20 cellular contexts compared by ENCODE assay signal in genomic region chr10:110216942-110217341, GRCh38. TPM values are rescaled to one million over a fixed set of nuclear protein-coding genes. Genes with fewer than 3 reads are reported as not detected.
DNase-seq lines count a peak whose midpoint lies in the region; ATAC-seq and TF ChIP-seq lines count a peak whose summit lies in the region.
"Had no signal": no experiment of that assay in that cellular context is flagged by ENCODE, and none has a peak within 500 bp of the region (broad histone marks: within the 10 kb centered on the region; RNA-seq: fewer than 3 reads in every experiment).

No MANE protein-coding gene starts in this region.

- TF ChIP-seq POLR2A in IMR-90 (IDR thresholded peaks at IDR 0.05; ENCODE audit: low read depth, low read length): no peak

- H3K36me3 Mint-ChIP-seq in naive thymus-derived CD4-positive, alpha-beta T cell: peaks cover 0 to 14% (median 0%) of the 10 kb centered on the region in 5 donors
- peaks cover 2% of the 10 kb centered on the region for H3K36me3 Mint-ChIP-seq in activated CD8-positive, alpha-beta T cell treated with anti-CD3 and anti-CD28 coated beads for 36 hours (ENCODE audit: low read depth)
- H3K36me3 Mint-ChIP-seq: CD4-positive, CD25-positive, alpha-beta regulatory T cell had no signal

- no peak overlapping the region for H2AK5ac ChIP-seq in IMR-90 (ENCODE audit: low read depth, low read length)

- peaks cover 22 to 85% (median 60%) of the 10 kb centered on the region in 7 donors for H3K4me1 Mint-ChIP-seq in naive thymus-derived CD4-positive, alpha-beta T cell
- peaks cover 38% of the 10 kb centered on the region for H3K4me1 Mint-ChIP-seq in activated CD8-positive, alpha-beta T cell treated with anti-CD3 and anti-CD28 coated beads for 36 hours (ENCODE audit: low read depth)

- dilution Hi-C loops in IMR-90 (cut with HindIII; ENCODE audit: low sequenced_read_pairs, unreplicated experiment) (no loop called here), mammary epithelial cell (cut with HindIII; ENCODE audit: low sequenced_read_pairs) (no loop called here)

- H3K27me3 ChIP-seq in IMR-90 (ENCODE audit: control insufficient read depth, insufficient read depth, low read length) (no peaks in the 10 kb centered on the region), mammary epithelial cell (ENCODE audit: insufficient read depth, low read length) (no peaks in the 10 kb centered on the region), layer of hippocampus (ENCODE audit: control insufficient read depth, insufficient read depth, low read length) (no peaks in the 10 kb centered on the region), smooth muscle cell (ENCODE audit: low read depth) (no peaks in the 10 kb centered on the region), GM23248 (replicated peaks; ENCODE audit: insufficient read depth) (no peaks in the 10 kb centered on the region)
- no peaks in the 10 kb centered on the region for H3K27me3 ChIP-seq in naive thymus-derived CD4-positive, alpha-beta T cell (ENCODE audit: control insufficient read depth in 2 of 2, insufficient read depth in 2 of 2, low read length in 2 of 2)
- H3K27me3 ChIP-seq: vagina had no signal

- DNase-seq in IMR-90: no peak
- no peak for DNase-seq in mammary epithelial cell
- no peak for DNase-seq in smooth muscle cell (lab: John Stamatoyannopoulos, UW; ENCODE audit: unreplicated experiment)
- DNase-seq in naive thymus-derived CD4-positive, alpha-beta T cell: no peak
- no peak for DNase-seq in dermis blood vessel endothelial cell
- no peak for DNase-seq in activated CD8-positive, alpha-beta T cell treated with anti-CD3 and anti-CD28 coated beads for 36 hours
- DNase-seq in GM23248: no peak
- DNase-seq: activated CD4-positive, alpha-beta memory T cell treated with anti-CD3 and anti-CD28 coated beads, Interleukin-2, amount 10 ng/mL, durations not matched to agents 7 days and 5 days; activated naive CD4-positive, alpha-beta T cell treated with anti-CD3 and anti-CD28 coated beads for 36 hours; activated T-cell treated with anti-CD3 and anti-CD28 coated beads, Interleukin-2, amount 50 U/mL, for 1 hour; CD4-positive, CD25-positive, alpha-beta regulatory T cell; cortex of kidney; HCEC 1CT; NCI-H187 treated with DMSO at 0.1 percent for 48 hours; NCI-H345; nucleus accumbens; stimulated activated naive CD8-positive, alpha-beta T cell treated with anti-CD3 and anti-CD28 coated beads, Interleukin-15, amount 100 ng/mL, for 72 hours; T-helper 2 cell had no signal

- H2BK5ac ChIP-seq in IMR-90 (ENCODE audit: low read depth, low read length, poor library complexity, severe bottlenecking): peak overlapping the region; percentile 8

- H2BK120ac ChIP-seq in IMR-90 (ENCODE audit: low read depth, low read length): no peak overlapping the region

- POLR2A ChIA-PET in IMR-90 (lab: Charles Lee; ENCODE audit: unreplicated experiment): no interaction called here
- POLR2A ChIA-PET in naive thymus-derived CD4-positive, alpha-beta T cell (lab: Charles Lee): interaction anchor here (1.4 to 10.4 kb wide), 2 partner anchors 6 to 58 kb away, joined by 5 to 353 read pairs; partner anchors contain the start of gene MXI1
- POLR2A ChIA-PET in activated CD8-positive, alpha-beta T cell treated with anti-CD3 and anti-CD28 coated beads for 36 hours (lab: Charles Lee): interaction anchor here (0.6 kb wide), 1 partner anchor 285 kb away, joined by 4 read pairs; no protein-coding TSS in a partner anchor

- H3K27ac Mint-ChIP-seq in naive thymus-derived CD4-positive, alpha-beta T cell: peak overlapping the region in 1 of 9 donors; percentile 46
- H3K27ac Mint-ChIP-seq in activated CD8-positive, alpha-beta T cell treated with anti-CD3 and anti-CD28 coated beads for 36 hours: no peak overlapping the region
- H3K27ac Mint-ChIP-seq: activated CD4-positive, alpha-beta memory T cell treated with anti-CD3 and anti-CD28 coated beads, Interleukin-2, amount 10 ng/mL, durations not matched to agents 7 days and 5 days; activated naive CD4-positive, alpha-beta T cell treated with anti-CD3 and anti-CD28 coated beads for 36 hours; stimulated activated naive CD8-positive, alpha-beta T cell treated with anti-CD3 and anti-CD28 coated beads, Interleukin-15, amount 100 ng/mL, for 72 hours had no signal

- peak overlapping the region in 1 of 10 donors; percentile 11 for H3K4me3 Mint-ChIP-seq in naive thymus-derived CD4-positive, alpha-beta T cell
- no peak overlapping the region for H3K4me3 Mint-ChIP-seq in activated CD8-positive, alpha-beta T cell treated with anti-CD3 and anti-CD28 coated beads for 36 hours
- H3K4me3 Mint-ChIP-seq: activated CD4-positive, alpha-beta memory T cell treated with anti-CD3 and anti-CD28 coated beads, Interleukin-2, amount 10 ng/mL, durations not matched to agents 7 days and 5 days; activated naive CD4-positive, alpha-beta T cell treated with anti-CD3 and anti-CD28 coated beads for 36 hours; stimulated activated naive CD8-positive, alpha-beta T cell treated with anti-CD3 and anti-CD28 coated beads, Interleukin-15, amount 100 ng/mL, for 72 hours had no signal

- H3K27me3 Mint-ChIP-seq in naive thymus-derived CD4-positive, alpha-beta T cell: no peaks in the 10 kb centered on the region
- peaks cover 6% of the 10 kb centered on the region for H3K27me3 Mint-ChIP-seq in activated CD8-positive, alpha-beta T cell treated with anti-CD3 and anti-CD28 coated beads for 36 hours
- H3K27me3 Mint-ChIP-seq: activated CD4-positive, alpha-beta memory T cell treated with anti-CD3 and anti-CD28 coated beads, Interleukin-2, amount 10 ng/mL, durations not matched to agents 7 days and 5 days; CD4-positive, CD25-positive, alpha-beta regulatory T cell had no signal

- H3K4me3 ChIP-seq in IMR-90 (ENCODE audit: insufficient read depth, low read depth, low read length) (no peak overlapping the region), mammary epithelial cell (replicated peaks in 1 of 3; ENCODE audit: insufficient read depth in 1 of 3, low read depth in 2 of 3, low read length in 3 of 3) (no peak overlapping the region), smooth muscle cell (no peak overlapping the region), GM23248 (no peak overlapping the region)
- H3K4me3 ChIP-seq in naive thymus-derived CD4-positive, alpha-beta T cell (ENCODE audit: low read length): no peak overlapping the region
- H3K4me3 ChIP-seq: vagina had no signal

- H4K8ac ChIP-seq in IMR-90 (ENCODE audit: low read depth in 2 of 2, low read length in 2 of 2): no peak overlapping the region

- no peak overlapping the region for H3K56ac ChIP-seq in IMR-90 (ENCODE audit: extremely low read depth, insufficient read depth, low read length)

- peak overlapping the region; percentile 42; the same call in 1 of the 2 replicates for H3K4me2 ChIP-seq in IMR-90 (ENCODE audit: low read depth, low read length)
- H3K4me2 ChIP-seq in mammary epithelial cell (ENCODE audit: insufficient read depth, low read depth, low read length): no peak overlapping the region
- H3K4me2 ChIP-seq in smooth muscle cell: no peak overlapping the region
- no peak overlapping the region for H3K4me2 ChIP-seq in GM23248 (ENCODE audit: unreplicated experiment)

- H4K91ac ChIP-seq in IMR-90 (ENCODE audit: insufficient read depth, low read depth, low read length): no peak overlapping the region

- no peak overlapping the region for H3K14ac ChIP-seq in IMR-90 (replicated peaks; ENCODE audit: low read depth, low read length)

- no peak for TF ChIP-seq CTCF in IMR-90 (conservative IDR thresholded peaks at IDR 0.05; ENCODE audit: low read depth, low read length)
- TF ChIP-seq CTCF in mammary epithelial cell (conservative IDR thresholded peaks at IDR 0.05 in 1 of 2, IDR thresholded peaks at IDR 0.05 in 1 of 2; ENCODE audit: extremely low read depth in 1 of 2, insufficient read depth in 1 of 2, low read depth in 1 of 2, low read length in 2 of 2): no peak
- no peak for TF ChIP-seq CTCF in smooth muscle cell (IDR thresholded peaks at IDR 0.05; ENCODE audit: borderline replicate concordance, insufficient read depth, poor library complexity, severe bottlenecking)
- no peak for TF ChIP-seq CTCF in activated CD8-positive, alpha-beta T cell treated with anti-CD3 and anti-CD28 coated beads for 36 hours (IDR thresholded peaks at IDR 0.05)

- BruUV-seq in IMR-90 (replicated peaks; lab: Mats Ljungman, UMichigan) (no TSS peak), mammary epithelial cell (replicated peaks; lab: Mats Ljungman, UMichigan) (no TSS peak)

- peaks cover 24% of the 10 kb centered on the region for H3K4me1 ChIP-seq in IMR-90 (ENCODE audit: control insufficient read depth, insufficient read depth, low read length)
- peaks cover 10% of the 10 kb centered on the region for H3K4me1 ChIP-seq in mammary epithelial cell (ENCODE audit: insufficient read depth, low read length)
- H3K4me1 ChIP-seq in smooth muscle cell (ENCODE audit: low read depth): peaks cover under 1% of the 10 kb centered on the region
- H3K4me1 ChIP-seq in naive thymus-derived CD4-positive, alpha-beta T cell (ENCODE audit: control insufficient read depth in 2 of 2, insufficient read depth in 2 of 2, low read length in 2 of 2): peaks cover 12 to 41% of the 10 kb centered on the region in 2 donors
- H3K4me1 ChIP-seq in GM23248 (ENCODE audit: insufficient read depth): peaks cover 4% of the 10 kb centered on the region

- H2AK9ac ChIP-seq in IMR-90 (replicated peaks; ENCODE audit: low read depth, low read length, poor library complexity): no peak overlapping the region

- intact Hi-C loops in IMR-90 (cut with micrococcal nuclease) (no loop called here), mammary epithelial cell (cut with micrococcal nuclease) (no loop called here)
- intact Hi-C loops in naive thymus-derived CD4-positive, alpha-beta T cell (cut with micrococcal nuclease): no loop called here
- intact Hi-C loops in activated CD8-positive, alpha-beta T cell treated with anti-CD3 and anti-CD28 coated beads for 36 hours (cut with micrococcal nuclease): loop anchor here (10.0 kb wide), 1 partner anchor 202 kb away; no protein-coding TSS in a partner anchor

- H3K9ac ChIP-seq in IMR-90 (ENCODE audit: low read depth, low read length) (no peak overlapping the region), mammary epithelial cell (ENCODE audit: insufficient read depth, low read length) (no peak overlapping the region), smooth muscle cell (ENCODE audit: low read depth) (no peak overlapping the region), GM23248 (no peak overlapping the region)

- in situ Hi-C loops in IMR-90 (cut with MboI; ENCODE audit: low sequenced_read_pairs) (no loop called here), mammary epithelial cell (cut with MboI; ENCODE audit: low sequenced_read_pairs in 2 of 2) (no loop called here), GM23248 (cut with MboI) (no loop called here)

- no peak overlapping the region for H3K4ac ChIP-seq in IMR-90 (ENCODE audit: low read depth, low read length)

- H3K9me1 ChIP-seq in IMR-90 (ENCODE audit: insufficient read depth, low read length): no peaks in the 10 kb centered on the region

- WGBS in IMR-90 (ENCODE audit: extremely low coverage in 2 of 2, insufficient read length in 1 of 2), 2 experiments: no CpG with 5 or more reads among the region's 4 CpGs
- 89% methylated on average over 4 of the region's 4 CpGs for WGBS in mammary epithelial cell (ENCODE audit: low coverage, missing lambda C conversion rate)
- 77% methylated on average over 4 of the region's 4 CpGs for whole genome bisulfite sequencing in smooth muscle cell (ENCODE audit: low lambda C conversion rate)
- WGBS in GM23248 (ENCODE audit: low coverage in 1 of 2, low lambda C conversion rate in 2 of 2, missing lambda C conversion rate in 2 of 2), 2 experiments: 91% methylated on average over 4 of the region's 4 CpGs

- peaks cover 7% of the 10 kb centered on the region for H3F3A ChIP-seq in smooth muscle cell (ENCODE audit: low read depth)
- H3F3A ChIP-seq in GM23248 (ENCODE audit: insufficient read depth): peaks cover 21% of the 10 kb centered on the region

- H3K36me3 ChIP-seq in IMR-90 (ENCODE audit: control insufficient read depth, insufficient read depth, low read length) (no peaks in the 10 kb centered on the region), mammary epithelial cell (ENCODE audit: insufficient read depth, low read length) (no peaks in the 10 kb centered on the region), smooth muscle cell (ENCODE audit: low read depth) (no peaks in the 10 kb centered on the region), GM23248 (ENCODE audit: low read depth) (no peaks in the 10 kb centered on the region)
- H3K36me3 ChIP-seq in naive thymus-derived CD4-positive, alpha-beta T cell (ENCODE audit: control insufficient read depth in 2 of 3, insufficient read depth in 3 of 3, low read length in 3 of 3): no peaks in the 10 kb centered on the region
- H3K36me3 ChIP-seq: vagina had no signal

- peaks cover 0 to 5% of the 10 kb centered on the region in 2 experiments; a peak in 2 of 4 replicates for H3K79me1 ChIP-seq in IMR-90 (ENCODE audit: low read depth in 1 of 2, low read length in 2 of 2)

- H3K18ac ChIP-seq in IMR-90 (ENCODE audit: low read depth, low read length): no peak overlapping the region

- no peak for TF ChIP-seq RAD21 in IMR-90 (IDR thresholded peaks at IDR 0.05; ENCODE audit: low read length)

- H3K9me3 ChIP-seq in IMR-90 (ENCODE audit: control insufficient read depth, insufficient read depth, low read length) (no peaks in the 10 kb centered on the region), mammary epithelial cell (replicated peaks; ENCODE audit: insufficient read depth, low read length) (no peaks in the 10 kb centered on the region), smooth muscle cell (replicated peaks; ENCODE audit: low read depth) (no peaks in the 10 kb centered on the region), GM23248 (ENCODE audit: low read depth) (no peaks in the 10 kb centered on the region)
- H3K9me3 ChIP-seq in naive thymus-derived CD4-positive, alpha-beta T cell (ENCODE audit: control insufficient read depth in 2 of 3, low read length in 3 of 3): no peaks in the 10 kb centered on the region
- H3K9me3 ChIP-seq: vagina had no signal

- H3K27ac ChIP-seq in IMR-90 (ENCODE audit: insufficient read depth, low read length) (peak overlapping the region; percentile 21; the same call in 1 of the 2 replicates), mammary epithelial cell (ENCODE audit: insufficient read depth, low read depth, low read length) (no peak overlapping the region), layer of hippocampus (ENCODE audit: low read depth, low read length) (peak overlapping the region; percentile 32), smooth muscle cell (ENCODE audit: low read depth) (peak overlapping the region; percentile 13), GM23248 (no peak overlapping the region)
- H3K27ac ChIP-seq in naive thymus-derived CD4-positive, alpha-beta T cell (ENCODE audit: low read depth, low read length): no peak overlapping the region
- H3K27ac ChIP-seq: vagina had no signal

- no peak overlapping the region for H2BK15ac ChIP-seq in IMR-90 (ENCODE audit: low read depth, low read length)

- no peak overlapping the region for H2BK20ac ChIP-seq in IMR-90 (ENCODE audit: low read depth, low read length)

- H4K5ac ChIP-seq in IMR-90 (ENCODE audit: low read depth, low read length): no peak overlapping the region

- H4K20me1 ChIP-seq in IMR-90 (ENCODE audit: insufficient read depth, low read length): no peaks in the 10 kb centered on the region
- H4K20me1 ChIP-seq in mammary epithelial cell (ENCODE audit: insufficient read depth, low read length): no peaks in the 10 kb centered on the region
- peaks cover 91% of the 10 kb centered on the region for H4K20me1 ChIP-seq in smooth muscle cell (ENCODE audit: low read depth)
- no peaks in the 10 kb centered on the region for H4K20me1 ChIP-seq in GM23248 (ENCODE audit: insufficient read depth)

- H2AFZ ChIP-seq in IMR-90 (replicated peaks; ENCODE audit: low read length, poor library complexity) (no peak overlapping the region), mammary epithelial cell (ENCODE audit: low read depth, low read length) (peak overlapping the region; percentile 25), smooth muscle cell (ENCODE audit: low read depth) (no peak overlapping the region), GM23248 (no peak overlapping the region)

- H3K79me2 ChIP-seq in mammary epithelial cell (ENCODE audit: insufficient read depth, low read length) (no peaks in the 10 kb centered on the region), smooth muscle cell (ENCODE audit: low read depth) (peaks cover 40% of the 10 kb centered on the region), GM23248 (ENCODE audit: insufficient read depth) (peaks cover 84% of the 10 kb centered on the region)

- CTCF ChIA-PET in IMR-90 (lab: Yijun Ruan, JAX) (interaction anchor here (0.5 kb wide), 1 partner anchor 322 kb away, joined by 6 read pairs; no protein-coding TSS in a partner anchor), mammary epithelial cell (lab: Charles Lee; ENCODE audit: low non-redundant PET) (interaction anchor here (0.6 kb wide), 1 partner anchor 142 kb away, joined by 5 read pairs; no protein-coding TSS in a partner anchor)
- CTCF ChIA-PET in naive thymus-derived CD4-positive, alpha-beta T cell (lab: Charles Lee): interaction anchor here (0.9 to 1.6 kb wide), 3 partner anchors 9 to 71 kb away, joined by 3 to 5 read pairs (median 3); no protein-coding TSS in a partner anchor
- CTCF ChIA-PET in activated CD8-positive, alpha-beta T cell treated with anti-CD3 and anti-CD28 coated beads for 36 hours (lab: Charles Lee): interaction anchor here (1.2 to 1.9 kb wide), 2 partner anchors 62 to 79 kb away, joined by 5 to 6 read pairs; no protein-coding TSS in a partner anchor

- no peaks in the 10 kb centered on the region for H3K9me2 ChIP-seq in GM23248 (ENCODE audit: insufficient read depth)

- H3K23ac ChIP-seq in IMR-90 (ENCODE audit: low read depth, low read length): no peak overlapping the region

- no peaks in the 10 kb centered on the region for H3K9me3 Mint-ChIP-seq in naive thymus-derived CD4-positive, alpha-beta T cell
- H3K9me3 Mint-ChIP-seq in activated CD8-positive, alpha-beta T cell treated with anti-CD3 and anti-CD28 coated beads for 36 hours: no peaks in the 10 kb centered on the region
- H3K9me3 Mint-ChIP-seq: activated CD4-positive, alpha-beta memory T cell treated with anti-CD3 and anti-CD28 coated beads, Interleukin-2, amount 10 ng/mL, durations not matched to agents 7 days and 5 days; activated naive CD4-positive, alpha-beta T cell treated with anti-CD3 and anti-CD28 coated beads for 36 hours; stimulated activated naive CD8-positive, alpha-beta T cell treated with anti-CD3 and anti-CD28 coated beads, Interleukin-15, amount 100 ng/mL, for 72 hours had no signal

- ATAC-seq in IMR-90 (ENCODE audit: low read depth): peak; percentile 51
- ATAC-seq in naive thymus-derived CD4-positive, alpha-beta T cell: no peak
- no peak for ATAC-seq in activated CD8-positive, alpha-beta T cell treated with anti-CD3 and anti-CD28 coated beads for 36 hours
- ATAC-seq: stimulated activated naive CD8-positive, alpha-beta T cell treated with anti-CD3 and anti-CD28 coated beads, Interleukin-15, amount 100 ng/mL, for 72 hours had no signal

RNA-seq across cellular contexts. Expression of gene MXI1, which starts 9.5 kb away (rescaled TPM):
- total RNA-seq in IMR-90 (2012; rRNA removed) (7.5 and 11.8 TPM in 2 replicates), mammary epithelial cell (10 to 100 TPM; 17.0 to 19.3 TPM), smooth muscle cell (42.6 and 52.3 TPM in 2 replicates), dermis blood vessel endothelial cell (9.3 and 9.5 TPM in 2 replicates)
- polyA plus RNA-seq in IMR-90 (2012; rRNA removed) (4.5 and 7.2 TPM in 2 replicates), mammary epithelial cell (10.5 TPM), smooth muscle cell (35.9 and 47.9 TPM in 2 replicates), GM23248 (2016; fragmentation: Nextera tagmentation; extraction: Ambion mirVana) (17.6 and 25.7 TPM in 2 replicates)
- polyA plus RNA-seq in IMR-90 (2012; cell fraction: cytosol; rRNA removed): 0.90 and 3.1 TPM in 2 replicates
- 1.8 and 11.5 TPM in 2 replicates for polyA plus RNA-seq in IMR-90 (2012; cell fraction: nucleus; rRNA removed; ENCODE audit: low replicate concordance)
- polyA minus RNA-seq in mammary epithelial cell: 10.4 TPM
- total RNA-seq in naive thymus-derived CD4-positive, alpha-beta T cell: 10 to 100 TPM; 36.6 to 57.1 (median 54.9) TPM
- polyA plus RNA-seq in naive thymus-derived CD4-positive, alpha-beta T cell: 10 to 100 TPM; 46.1 to 52.7 TPM
- 10 to 100 TPM; 47.9 to 48.2 TPM for total RNA-seq in activated CD8-positive, alpha-beta T cell treated with anti-CD3 and anti-CD28 coated beads for 36 hours
- 25.7 and 32.2 TPM in 2 replicates for total RNA-seq in GM23248 (2014; rRNA removed; shearing (Covaris generic))

Comparison
In these comparisons a context has a peak if more than half of its experiments do, and no peak if none do; other contexts are left out.
1. H3K27ac ChIP-seq: peak in IMR-90 (single experiment), layer of hippocampus (single experiment) and smooth muscle cell (single experiment); none in mammary epithelial cell (single experiment), naive thymus-derived CD4-positive, alpha-beta T cell (single experiment) and GM23248 (single experiment).